16 cellular contexts compared by ENCODE assay signal in genomic region chr3:189871384-189871783, GRCh38.
"Had no signal": no experiment of that assay in that cellular context is flagged by ENCODE, and none has a peak within 500 bp of the region (broad histone marks: within the 10 kb centered on the region; RNA-seq: fewer than 3 reads in every experiment).

No MANE protein-coding gene starts in this region.

- H3K27me3 Mint-ChIP-seq: natural killer cell treated with Interleukin-12 subunit alpha and Interleukin-12 subunit beta and Interleukin-15 and Interleukin-18, amount 100 ng/mL, for 72 hours had no signal

- ATAC-seq: heart left ventricle; left colon; left ventricle myocardium superior; natural killer cell treated with Interleukin-12 subunit alpha and Interleukin-12 subunit beta and Interleukin-15 and Interleukin-18, amount 100 ng/mL, for 72 hours had no signal

- H3K9me3 Mint-ChIP-seq: natural killer cell treated with Interleukin-12 subunit alpha and Interleukin-12 subunit beta and Interleukin-15 and Interleukin-18, amount 100 ng/mL, for 72 hours; neural progenitor cell had no signal

- H3K4me3 Mint-ChIP-seq: natural killer cell treated with Interleukin-12 subunit alpha and Interleukin-12 subunit beta and Interleukin-15 and Interleukin-18, amount 100 ng/mL, for 72 hours; neural progenitor cell had no signal

- DNase-seq: dermis blood vessel endothelial cell; heart left ventricle; hippocampal formation; left colon; left ventricle myocardium superior; mesenchymal stem cell; midbrain; nucleus accumbens; ovary; sigmoid colon; stimulated activated CD4-positive, alpha-beta T cell treated with anti-CD3 and anti-CD28 coated beads, Interleukin-12 subunit alpha, Interleukin-12 subunit beta, amount 100 ng/mL, for 4 hours; stimulated activated naive CD4-positive, alpha-beta T cell treated with Interleukin-2 at 50 U/mL for 16 hours; trophoblast cell had no signal

- H3K27ac ChIP-seq: heart left ventricle, neural progenitor cell, ovary, right atrium auricular region, sigmoid colon had no signal

- H3K4me1 Mint-ChIP-seq: neural progenitor cell had no signal

- H3K27ac Mint-ChIP-seq: natural killer cell treated with Interleukin-12 subunit alpha and Interleukin-12 subunit beta and Interleukin-15 and Interleukin-18, amount 100 ng/mL, for 72 hours; neural progenitor cell had no signal

- H3K36me3 Mint-ChIP-seq: natural killer cell treated with Interleukin-12 subunit alpha and Interleukin-12 subunit beta and Interleukin-15 and Interleukin-18, amount 100 ng/mL, for 72 hours; neural progenitor cell had no signal
